In the genomic region with DNA sequence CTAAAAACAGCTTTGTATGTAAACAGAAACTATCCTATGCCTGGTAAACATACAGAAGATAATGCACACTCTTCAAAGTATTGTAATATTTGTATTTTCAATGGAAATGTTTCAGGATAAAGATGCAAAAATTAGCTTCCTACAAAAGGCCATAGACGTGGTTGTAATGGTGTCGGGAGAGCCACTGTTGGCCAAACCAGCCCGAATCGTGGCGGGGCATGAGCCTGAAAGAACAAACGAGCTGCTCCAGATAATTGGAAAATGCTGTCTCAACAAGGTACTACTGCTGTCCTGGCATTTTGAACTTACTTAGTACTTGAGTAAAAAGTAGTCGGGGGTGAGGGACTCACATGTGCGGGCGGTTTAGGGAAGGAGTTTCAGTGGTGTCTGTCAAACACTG, we compare ENCODE assay signal across 23 cellular contexts.
"Had no signal": no experiment of that assay in that cellular context is flagged by ENCODE, and none has a peak within 500 bp of the region (broad histone marks: within the 10 kb centered on the region; RNA-seq: fewer than 3 reads in every experiment).

No MANE protein-coding gene starts in this region.

- H3K9me3 Mint-ChIP-seq: activated CD4-positive, alpha-beta memory T cell treated with anti-CD3 and anti-CD28 coated beads for 36 hours; activated CD4-positive, alpha-beta T cell treated with anti-CD3 and anti-CD28 coated beads, Interleukin-2, amount 10 ng/mL, durations not matched to agents 24 days and 14 days; activated T-cell treated with anti-CD3 and anti-CD28 coated beads, Interleukin-2, amount 50 U/mL, for 24 hours; activated T-cell treated with anti-CD3 and anti-CD28 coated beads, Interleukin-2, amount 50 U/mL, for 72 hours had no signal

- H3K9me3 ChIP-seq: esophagus squamous epithelium, gastroesophageal sphincter had no signal

- ATAC-seq: activated CD8-positive, alpha-beta T cell treated with anti-CD3 and anti-CD28 coated beads, Interleukin-2, amount 10 ng/mL, durations not matched to agents 7 days and 5 days; gastroesophageal sphincter had no signal

- DNase-seq: activated CD4-positive, alpha-beta T cell treated with anti-CD3 and anti-CD28 coated beads, Interleukin-2, amount 10 ng/mL, durations not matched to agents 24 days and 14 days; activated CD4-positive, CD25-positive, alpha-beta regulatory T cell; activated CD4-positive, CD25-positive, alpha-beta regulatory T cell treated with anti-CD3 and anti-CD28 coated beads, Interleukin-2, amount 50 U/mL, for 72 hours; activated CD8-positive, alpha-beta T cell treated with anti-CD3 and anti-CD28 coated beads, Interleukin-2, amount 10 ng/mL, durations not matched to agents 7 days and 5 days; activated gamma-delta T cell treated with Interleukin-2 at 50 U/mL for 16 hours; activated naive CD4-positive, alpha-beta T cell treated with anti-CD3 and anti-CD28 coated beads, Interleukin-2, amount 50 U/mL, for 16 hours; activated naive CD4-positive, alpha-beta T cell treated with Interleukin-2 at 50 U/mL for 16 hours; activated T-cell treated with anti-CD3 and anti-CD28 coated beads for 4 hours; activated T-cell treated with anti-CD3 and anti-CD28 coated beads, Interleukin-2, amount 50 U/mL, for 24 hours; amniotic stem cell; anterior cingulate cortex; brain microvascular endothelial cell; cortex of kidney; dermis blood vessel endothelial cell; effector CD4-positive, alpha-beta T cell; esophagus squamous epithelium; foreskin melanocyte had no signal

- H3K27ac ChIP-seq: brain microvascular endothelial cell, epithelial cell of prostate, esophagus squamous epithelium, gastroesophageal sphincter had no signal

- H3K4me3 ChIP-seq: esophagus squamous epithelium, gastroesophageal sphincter had no signal

- H3K27me3 Mint-ChIP-seq: activated CD4-positive, alpha-beta memory T cell treated with anti-CD3 and anti-CD28 coated beads for 36 hours; activated CD4-positive, alpha-beta T cell treated with anti-CD3 and anti-CD28 coated beads for 36 hours; activated naive CD8-positive, alpha-beta T cell; activated T-cell treated with anti-CD3 and anti-CD28 coated beads, Interleukin-2, amount 50 U/mL, for 24 hours had no signal

- H3K27ac Mint-ChIP-seq: activated CD4-positive, alpha-beta memory T cell treated with anti-CD3 and anti-CD28 coated beads for 36 hours; activated CD4-positive, alpha-beta T cell treated with anti-CD3 and anti-CD28 coated beads for 36 hours; activated CD4-positive, alpha-beta T cell treated with anti-CD3 and anti-CD28 coated beads, Interleukin-2, amount 10 ng/mL, durations not matched to agents 24 days and 14 days; activated CD8-positive, alpha-beta T cell treated with anti-CD3 and anti-CD28 coated beads, Interleukin-2, amount 10 ng/mL, durations not matched to agents 7 days and 5 days; activated naive CD8-positive, alpha-beta T cell had no signal

- H3K27me3 ChIP-seq: brain microvascular endothelial cell, esophagus squamous epithelium, gastroesophageal sphincter had no signal

- H3K4me3 Mint-ChIP-seq: activated CD4-positive, alpha-beta memory T cell treated with anti-CD3 and anti-CD28 coated beads for 36 hours; activated CD4-positive, alpha-beta T cell treated with anti-CD3 and anti-CD28 coated beads for 36 hours; activated CD4-positive, alpha-beta T cell treated with anti-CD3 and anti-CD28 coated beads, Interleukin-2, amount 10 ng/mL, durations not matched to agents 24 days and 14 days; activated CD8-positive, alpha-beta T cell treated with anti-CD3 and anti-CD28 coated beads, Interleukin-2, amount 10 ng/mL, durations not matched to agents 7 days and 5 days; activated naive CD8-positive, alpha-beta T cell; activated T-cell treated with anti-CD3 and anti-CD28 coated beads, Interleukin-2, amount 50 U/mL, for 24 hours had no signal
